ENCODE assay signal across 20 cellular contexts in genomic region chr2:159961005-159961404, GRCh38. TPM values are rescaled to one million over a fixed set of nuclear protein-coding genes. Genes with fewer than 3 reads are reported as not detected.
DNase-seq lines count a peak whose midpoint lies in the region; ATAC-seq and TF ChIP-seq lines count a peak whose summit lies in the region.
"Had no signal": no experiment of that assay in that cellular context is flagged by ENCODE, and none has a peak within 500 bp of the region (broad histone marks: within the 10 kb centered on the region; RNA-seq: fewer than 3 reads in every experiment).

No MANE protein-coding gene starts in this region.

- in situ Hi-C loops in brain microvascular endothelial cell (cut with HindIII; ENCODE audit: low pct_ligation_motif_present, low sequenced_read_pairs) = no loop called here

- no peak overlapping the region for H3K23ac ChIP-seq in mesendoderm (ENCODE audit: low read length)

- H3K79me1 ChIP-seq in mesendoderm (ENCODE audit: low read length) = no peaks in the 10 kb centered on the region

- H2BK120ac ChIP-seq in mesendoderm (ENCODE audit: low read depth, low read length) = no peak overlapping the region

- no peak overlapping the region for H3K56ac ChIP-seq in mesendoderm (ENCODE audit: low read length)

- H3K27ac ChIP-seq in brain microvascular endothelial cell (peak overlapping the region; percentile 52), mesendoderm (ENCODE audit: low read depth, low read length) (no peak overlapping the region), SJCRH30 (no peak overlapping the region), heart left ventricle (peak overlapping the region in 4 of 12 donors; percentile 4 to 46 (median 25))
- H3K27ac ChIP-seq: BLaER1, gastroesophageal sphincter, RWPE1, transverse colon had no signal

- TF ChIP-seq POLR2A in heart left ventricle (IDR thresholded peaks at IDR 0.05) = no peak

- H3K4me3 ChIP-seq in Loucy (ENCODE audit: low read length, poor library complexity, severe bottlenecking) (no peak overlapping the region), brain microvascular endothelial cell (ENCODE audit: low read depth, low read length) (no peak overlapping the region), mesendoderm (ENCODE audit: low read length) (no peak overlapping the region), SJCRH30 (no peak overlapping the region), heart left ventricle (no peak overlapping the region)
- H3K4me3 ChIP-seq: BLaER1, gastroesophageal sphincter, transverse colon had no signal

- H4K5ac ChIP-seq in mesendoderm (ENCODE audit: low read length) = no peak overlapping the region

- no peaks in the 10 kb centered on the region for H3K9me2 ChIP-seq in Loucy (replicated peaks; ENCODE audit: low read depth, low read length)

- no peaks in the 10 kb centered on the region for H3K9me3 ChIP-seq in Loucy (ENCODE audit: insufficient read depth, low read depth, low read length)
- H3K9me3 ChIP-seq in SJCRH30 (replicated peaks) = no peaks in the 10 kb centered on the region
- H3K9me3 ChIP-seq in heart left ventricle = no peaks in the 10 kb centered on the region
- H3K9me3 ChIP-seq: BLaER1, gastroesophageal sphincter, transverse colon had no signal

- H3K79me2 ChIP-seq in Loucy (ENCODE audit: insufficient read depth, low read length) = no peaks in the 10 kb centered on the region
- H3K79me2 ChIP-seq in mesendoderm (ENCODE audit: control insufficient read depth, insufficient read depth, low read length) = no peaks in the 10 kb centered on the region

- DNase-seq in DMS53 (lab: John Stamatoyannopoulos, UW) = peak; percentile 33
- peak; percentile 35 for DNase-seq in brain microvascular endothelial cell
- DNase-seq in mesendoderm = peak; percentile 33
- no peak for DNase-seq in SJCRH30
- no peak for DNase-seq in activated CD8-positive, alpha-beta memory T cell treated with anti-CD3 and anti-CD28 coated beads, Interleukin-2, amount 50 U/mL, for 48 hours
- DNase-seq in pons (ENCODE audit: low spot score) = no peak
- DNase-seq in heart left ventricle = no peak
- DNase-seq: activated CD4-positive, alpha-beta T cell treated with anti-CD3 and anti-CD28 coated beads, Interleukin-2, amount 50 U/mL, for 1 hour; activated T-cell treated with anti-CD3 and anti-CD28 coated beads, Interleukin-2, amount 50 U/mL, for 72 hours; amygdala; NCI-H1105; NCI-H524; stimulated activated CD4-positive, alpha-beta T cell treated with anti-CD3 and anti-CD28 coated beads, Interleukin-2, amount 100 ng/mL, for 24 hours; T1000; transverse colon had no signal

- no peak overlapping the region for H2BK5ac ChIP-seq in mesendoderm (ENCODE audit: low read length)

- no peak overlapping the region for H2AFZ ChIP-seq in Loucy (ENCODE audit: low read length)

- no peak overlapping the region for H3K9ac ChIP-seq in Loucy (ENCODE audit: low read depth, low read length, poor library complexity, severe bottlenecking)
- H3K9ac ChIP-seq in mesendoderm (ENCODE audit: low read length) = no peak overlapping the region
- H3K9ac ChIP-seq: BLaER1 had no signal

- peak overlapping the region; percentile 33 for H3K4me2 ChIP-seq in Loucy (ENCODE audit: low read depth, low read length, poor library complexity, severe bottlenecking)
- H3K4me2 ChIP-seq in mesendoderm (ENCODE audit: low read length) = no peak overlapping the region
- H3K4me2 ChIP-seq: BLaER1 had no signal

- H3K27me3 ChIP-seq in Loucy (ENCODE audit: insufficient read depth, low read length, poor library complexity, severe bottlenecking) (no peaks in the 10 kb centered on the region), brain microvascular endothelial cell (replicated peaks) (no peaks in the 10 kb centered on the region), mesendoderm (ENCODE audit: insufficient read depth, low read length, poor library complexity) (no peaks in the 10 kb centered on the region), SJCRH30 (no peaks in the 10 kb centered on the region), heart left ventricle (no peaks in the 10 kb centered on the region)
- H3K27me3 ChIP-seq: BLaER1, gastroesophageal sphincter, transverse colon had no signal

- ATAC-seq in heart left ventricle = no peak
- ATAC-seq: gastroesophageal sphincter had no signal

- no peaks in the 10 kb centered on the region for H4K20me1 ChIP-seq in Loucy (ENCODE audit: insufficient read depth, low read length, poor library complexity, severe bottlenecking)
- H4K20me1 ChIP-seq: BLaER1 had no signal

- H4K8ac ChIP-seq in mesendoderm (ENCODE audit: low read depth, low read length) = no peak overlapping the region

- H3K36me3 ChIP-seq in Loucy (ENCODE audit: insufficient read depth, low read length) (no peaks in the 10 kb centered on the region), brain microvascular endothelial cell (replicated peaks) (no peaks in the 10 kb centered on the region), mesendoderm (ENCODE audit: control insufficient read depth, insufficient read depth, low read length) (no peaks in the 10 kb centered on the region), SJCRH30 (no peaks in the 10 kb centered on the region), heart left ventricle (peaks cover 0 to 17% (median 0%) of the 10 kb centered on the region in 9 donors)
- H3K36me3 ChIP-seq: BLaER1, transverse colon had no signal

- no CpG with 5 or more reads among the region's 2 CpGs for WGBS in mesendoderm (ENCODE audit: extremely low coverage, insufficient coverage, low lambda C conversion rate)
- WGBS in heart left ventricle, 4 donors = 50 to 65% (median 52%) methylated on average over 2 of the region's 2 CpGs

- no peak overlapping the region for H2BK15ac ChIP-seq in mesendoderm (replicated peaks; ENCODE audit: low read depth)

- H3F3A ChIP-seq in Loucy (ENCODE audit: low read depth) = no peaks in the 10 kb centered on the region

- H3K4me1 ChIP-seq in Loucy (ENCODE audit: insufficient read depth, low read length, poor library complexity, severe bottlenecking) (peaks cover 12% of the 10 kb centered on the region), mesendoderm (ENCODE audit: control insufficient read depth, low read depth, low read length) (peaks cover 2% of the 10 kb centered on the region), SJCRH30 (no peaks in the 10 kb centered on the region; the same call in 1 of the 2 replicates), heart left ventricle (peaks cover 0 to 27% (median 10%) of the 10 kb centered on the region in 12 donors)
- H3K4me1 ChIP-seq: BLaER1, gastroesophageal sphincter had no signal

- no peak overlapping the region for H3K4ac ChIP-seq in mesendoderm (ENCODE audit: low read depth, low read length)

- no peak overlapping the region for H3K18ac ChIP-seq in mesendoderm (ENCODE audit: low read length)

- intact Hi-C loops in heart left ventricle (cut with DNase I) = loop anchor here in 1 of 10 donors (10.0 kb wide), 1 partner anchor 156 kb away; no protein-coding TSS in a partner anchor

- TF ChIP-seq CTCF in Loucy (conservative IDR thresholded peaks at IDR 0.05; ENCODE audit: low read length) = no peak
- no peak for TF ChIP-seq CTCF in brain microvascular endothelial cell (IDR thresholded peaks at IDR 0.05; ENCODE audit: low read depth, low read length, missing control alignments)
- TF ChIP-seq CTCF in heart left ventricle (IDR thresholded peaks at IDR 0.05) = no peak

- no peak overlapping the region for H2AK5ac ChIP-seq in mesendoderm (ENCODE audit: low read length)

RNA-seq across cellular contexts. Expression of gene LY75, which starts 56.4 kb away (rescaled TPM):
- 3.5 TPM for polyA plus RNA-seq in mesendoderm (2013, experiment 1 of 2)
- polyA plus RNA-seq in mesendoderm (2013, experiment 2 of 2) = 3.0 TPM
- not detected in 2 replicates for total RNA-seq in SJCRH30 (2014; rRNA removed; shearing (Covaris generic))
- total RNA-seq in heart left ventricle = 1 to 10 TPM in 3 of 9 donors, under 1 TPM in 6; 0.26 to 5.2 (median 0.81) TPM
- under 1 TPM; 0.30 to 0.67 TPM for polyA plus RNA-seq in heart left ventricle
- total RNA-seq: G401 had no signal

Comparison
In these comparisons a context has a peak if more than half of its experiments do, and no peak if none do; other contexts are left out.
1. DNase-seq: peak in DMS53 (single experiment), brain microvascular endothelial cell (single experiment) and mesendoderm (single experiment); none in SJCRH30 (0 of 2), activated CD8-positive, alpha-beta memory T cell treated with anti-CD3 and anti-CD28 coated beads, Interleukin-2, amount 50 U/mL, for 48 hours (single experiment), pons (single experiment) and heart left ventricle (0 of 5).